In the genomic region with DNA sequence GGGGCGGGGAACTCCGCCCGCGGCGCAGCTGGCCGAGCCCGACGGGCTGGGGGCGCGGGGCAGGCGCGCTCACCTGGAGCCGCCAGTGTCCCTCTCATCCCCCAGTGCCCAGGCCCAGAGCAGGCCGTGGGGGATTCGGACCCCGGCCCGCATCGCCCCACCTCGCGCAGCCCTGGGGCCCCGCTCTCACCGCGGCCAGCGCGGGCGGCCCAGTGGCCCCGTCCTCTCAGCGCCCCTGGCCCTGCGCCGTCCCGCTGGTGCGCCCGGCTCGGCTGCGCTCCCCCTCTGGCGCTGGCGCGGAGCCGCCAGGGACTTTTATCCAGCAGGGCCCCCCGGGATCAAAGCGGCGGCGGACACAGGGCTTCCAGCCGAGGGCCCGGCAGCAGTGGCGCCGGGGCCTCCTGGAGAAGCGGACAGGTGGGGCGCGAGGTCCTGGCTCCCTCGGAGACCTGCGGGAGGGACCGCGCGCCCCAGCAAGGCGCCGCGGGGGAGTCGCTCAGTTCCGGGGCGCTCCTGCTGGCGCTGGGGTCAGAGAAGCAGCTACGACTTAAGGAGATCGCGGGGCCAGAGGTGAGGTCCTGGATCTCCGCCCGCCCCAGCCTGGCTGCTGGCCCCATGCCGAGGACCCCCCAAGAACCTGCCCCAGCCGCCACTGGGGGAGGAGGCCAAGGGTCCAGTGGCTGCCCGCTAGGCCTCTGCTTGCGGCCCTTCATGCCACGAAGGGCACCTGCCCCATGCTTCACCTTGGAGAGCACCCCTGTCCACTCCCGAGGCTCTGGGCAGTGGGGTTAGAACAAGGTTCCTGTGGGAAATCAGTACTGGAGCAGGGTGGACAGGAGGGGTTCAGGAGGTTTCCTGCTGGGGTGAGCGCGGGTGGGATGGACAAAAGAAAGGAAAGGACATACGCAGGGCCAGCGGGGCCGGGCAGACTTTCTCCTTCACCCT, we compare ENCODE assay signal across 1 cellular context.
TF ChIP-seq lines count a peak whose summit lies in the region.

No MANE protein-coding gene starts in this region.

TF ChIP-seq in HepG2, 621 proteins besides CTCF, POLR2A, EP300 and RAD21 (continued from another document and continues in another):
- TF ChIP-seq IKZF5 (CRISPR knock-in tag; IDR thresholded peaks at IDR 0.05) (no peak; the same call in 1 of the 2 replicates), ZNF777 (CRISPR knock-in tag; IDR thresholded peaks at IDR 0.05) (0 out of 2 replicates have a peak, but pooled peaks have one; percentile 57), PCBP1 (IDR thresholded peaks at IDR 0.05; ENCODE audit: borderline replicate concordance, low read depth, low read length) (0 out of 2 replicates have a peak, but pooled peaks have one; percentile 10), ZFP82 (CRISPR knock-in tag; IDR thresholded peaks at IDR 0.05; ENCODE audit: borderline replicate concordance) (no peak), THRA (CRISPR knock-in tag; IDR thresholded peaks at IDR 0.05; ENCODE audit: borderline replicate concordance) (0 out of 2 replicates have a peak, but pooled peaks have one; percentile 9), IKZF4 (CRISPR knock-in tag; IDR thresholded peaks at IDR 0.05; ENCODE audit: borderline replicate concordance, low read depth, not compliant biosample characterization) (peak; percentile 62), FIP1L1 (IDR thresholded peaks at IDR 0.05; ENCODE audit: borderline replicate concordance, insufficient read depth, low read depth, low read length) (no peak), PAX8 (CRISPR knock-in tag; IDR thresholded peaks at IDR 0.05; ENCODE audit: borderline replicate concordance) (no peak), RFXAP (CRISPR knock-in tag; IDR thresholded peaks at IDR 0.05; ENCODE audit: borderline replicate concordance) (0 out of 2 replicates have a peak, but pooled peaks have one; percentile 12), HIVEP1 (CRISPR knock-in tag; IDR thresholded peaks at IDR 0.05) (peak; percentile 73; the same call in 1 of the 2 replicates), ZNF766 (CRISPR knock-in tag; IDR thresholded peaks at IDR 0.05; ENCODE audit: borderline replicate concordance) (0 out of 2 replicates have a peak, but pooled peaks have one; percentile 18), SMAD1 (CRISPR knock-in tag; IDR thresholded peaks at IDR 0.05; ENCODE audit: borderline replicate concordance, low read depth) (peak; percentile 16; the same call in 1 of the 2 replicates), MED1 (CRISPR knock-in tag; IDR thresholded peaks at IDR 0.05) (peak; percentile 28), ASH2L (IDR thresholded peaks at IDR 0.05; ENCODE audit: insufficient read length, low read depth, low read length) (peak; percentile 6), ZMAT3 (CRISPR knock-in tag; conservative IDR thresholded peaks at IDR 0.05) (no peak), FOXK1 (CRISPR knock-in tag; IDR thresholded peaks at IDR 0.05; ENCODE audit: borderline replicate concordance, low read depth) (0 out of 2 replicates have a peak, but pooled peaks have one; percentile 12), KLF15 (CRISPR knock-in tag; IDR thresholded peaks at IDR 0.05; ENCODE audit: borderline replicate concordance) (no peak), HNRNPL (IDR thresholded peaks at IDR 0.05; ENCODE audit: low read depth, low read length) (peak; percentile 84), TFAP4 (IDR thresholded peaks at IDR 0.05; ENCODE audit: borderline replicate concordance, low read depth) (peak; percentile 39; the same call in 1 of the 2 replicates), ZNF101 (CRISPR knock-in tag; IDR thresholded peaks at IDR 0.05; ENCODE audit: borderline replicate concordance, low read depth) (no peak), HDAC1 (CRISPR knock-in tag; IDR thresholded peaks at IDR 0.05) (peak; percentile 34; the same call in 1 of the 2 replicates), RBFOX2 (IDR thresholded peaks at IDR 0.05; ENCODE audit: low read depth, low read length) (peak; percentile 89), ZFP91 (CRISPR knock-in tag; IDR thresholded peaks at IDR 0.05; ENCODE audit: borderline replicate concordance) (0 out of 2 replicates have a peak, but pooled peaks have one; percentile 49), MAZ (IDR thresholded peaks at IDR 0.05; ENCODE audit: borderline replicate concordance, low read depth, low read length) (no peak), MAZ (CRISPR knock-in tag; IDR thresholded peaks at IDR 0.05; ENCODE audit: low read depth) (0 out of 2 replicates have a peak, but pooled peaks have one; percentile 50), TBX2 (CRISPR knock-in tag; IDR thresholded peaks at IDR 0.05; ENCODE audit: borderline replicate concordance) (peak; percentile 15; the same call in 1 of the 2 replicates), ZNF614 (CRISPR knock-in tag; IDR thresholded peaks at IDR 0.05; ENCODE audit: borderline replicate concordance) (peak; percentile 14; the same call in 1 of the 2 replicates), POLR2AphosphoS5 (IDR thresholded peaks at IDR 0.05; ENCODE audit: low read depth, low read length) (peak; percentile 18), PAWR (CRISPR knock-in tag; IDR thresholded peaks at IDR 0.05; ENCODE audit: borderline replicate concordance) (no peak), TEAD3 (CRISPR knock-in tag; optimal IDR thresholded peaks at IDR 0.05; ENCODE audit: borderline replicate concordance) (no peak), ZSCAN9 (CRISPR knock-in tag; IDR thresholded peaks at IDR 0.05; ENCODE audit: borderline replicate concordance) (0 out of 2 replicates have a peak, but pooled peaks have one; percentile 19), GATAD2A (CRISPR knock-in tag; IDR thresholded peaks at IDR 0.05) (no peak), KLF12 (CRISPR knock-in tag; IDR thresholded peaks at IDR 0.05; ENCODE audit: borderline replicate concordance) (peak; percentile 70; the same call in 1 of the 2 replicates), REL (CRISPR knock-in tag; conservative IDR thresholded peaks at IDR 0.05) (no peak), ZNF138 (CRISPR knock-in tag; IDR thresholded peaks at IDR 0.05; ENCODE audit: low read depth) (0 out of 2 replicates have a peak, but pooled peaks have one; percentile 40), ZNF274 (CRISPR knock-in tag; IDR thresholded peaks at IDR 0.05) (peak; percentile 62; the same call in 1 of the 2 replicates), SPEN (CRISPR knock-in tag; IDR thresholded peaks at IDR 0.05; ENCODE audit: low read depth) (peak; percentile 12; the same call in 1 of the 2 replicates), THYN1 (CRISPR knock-in tag; IDR thresholded peaks at IDR 0.05; ENCODE audit: borderline replicate concordance, low read depth) (no peak), SAP130 (CRISPR knock-in tag; IDR thresholded peaks at IDR 0.05; ENCODE audit: low read depth) (peak; percentile 34), POLR2G (IDR thresholded peaks at IDR 0.05; ENCODE audit: low read depth, low read length) (peak; percentile 29; the same call in 1 of the 2 replicates), AKAP8 (CRISPR knock-in tag; IDR thresholded peaks at IDR 0.05) (peak; percentile 70), ZFX (CRISPR knock-in tag; IDR thresholded peaks at IDR 0.05; ENCODE audit: low read depth) (0 out of 2 replicates have a peak, but pooled peaks have one; percentile 18), ZNF383 (CRISPR knock-in tag; IDR thresholded peaks at IDR 0.05; ENCODE audit: borderline replicate concordance) (no peak), ZC3H13 (CRISPR knock-in tag; IDR thresholded peaks at IDR 0.05) (peak; percentile 45; the same call in 1 of the 2 replicates), ZBTB37 (CRISPR knock-in tag; IDR thresholded peaks at IDR 0.05) (peak; percentile 63; the same call in 1 of the 2 replicates)
- TF ChIP-seq, protein P1, sequence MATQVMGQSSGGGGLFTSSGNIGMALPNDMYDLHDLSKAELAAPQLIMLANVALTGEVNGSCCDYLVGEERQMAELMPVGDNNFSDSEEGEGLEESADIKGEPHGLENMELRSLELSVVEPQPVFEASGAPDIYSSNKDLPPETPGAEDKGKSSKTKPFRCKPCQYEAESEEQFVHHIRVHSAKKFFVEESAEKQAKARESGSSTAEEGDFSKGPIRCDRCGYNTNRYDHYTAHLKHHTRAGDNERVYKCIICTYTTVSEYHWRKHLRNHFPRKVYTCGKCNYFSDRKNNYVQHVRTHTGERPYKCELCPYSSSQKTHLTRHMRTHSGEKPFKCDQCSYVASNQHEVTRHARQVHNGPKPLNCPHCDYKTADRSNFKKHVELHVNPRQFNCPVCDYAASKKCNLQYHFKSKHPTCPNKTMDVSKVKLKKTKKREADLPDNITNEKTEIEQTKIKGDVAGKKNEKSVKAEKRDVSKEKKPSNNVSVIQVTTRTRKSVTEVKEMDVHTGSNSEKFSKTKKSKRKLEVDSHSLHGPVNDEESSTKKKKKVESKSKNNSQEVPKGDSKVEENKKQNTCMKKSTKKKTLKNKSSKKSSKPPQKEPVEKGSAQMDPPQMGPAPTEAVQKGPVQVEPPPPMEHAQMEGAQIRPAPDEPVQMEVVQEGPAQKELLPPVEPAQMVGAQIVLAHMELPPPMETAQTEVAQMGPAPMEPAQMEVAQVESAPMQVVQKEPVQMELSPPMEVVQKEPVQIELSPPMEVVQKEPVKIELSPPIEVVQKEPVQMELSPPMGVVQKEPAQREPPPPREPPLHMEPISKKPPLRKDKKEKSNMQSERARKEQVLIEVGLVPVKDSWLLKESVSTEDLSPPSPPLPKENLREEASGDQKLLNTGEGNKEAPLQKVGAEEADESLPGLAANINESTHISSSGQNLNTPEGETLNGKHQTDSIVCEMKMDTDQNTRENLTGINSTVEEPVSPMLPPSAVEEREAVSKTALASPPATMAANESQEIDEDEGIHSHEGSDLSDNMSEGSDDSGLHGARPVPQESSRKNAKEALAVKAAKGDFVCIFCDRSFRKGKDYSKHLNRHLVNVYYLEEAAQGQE (IDR thresholded peaks at IDR 0.05; ENCODE audit: borderline replicate concordance in 1 of 2, low read depth in 1 of 2, low read length in 2 of 2): peak in 1 of 2 experiments; percentile 68; a peak in 2 of 4 replicates
- TF ChIP-seq, protein P2, sequence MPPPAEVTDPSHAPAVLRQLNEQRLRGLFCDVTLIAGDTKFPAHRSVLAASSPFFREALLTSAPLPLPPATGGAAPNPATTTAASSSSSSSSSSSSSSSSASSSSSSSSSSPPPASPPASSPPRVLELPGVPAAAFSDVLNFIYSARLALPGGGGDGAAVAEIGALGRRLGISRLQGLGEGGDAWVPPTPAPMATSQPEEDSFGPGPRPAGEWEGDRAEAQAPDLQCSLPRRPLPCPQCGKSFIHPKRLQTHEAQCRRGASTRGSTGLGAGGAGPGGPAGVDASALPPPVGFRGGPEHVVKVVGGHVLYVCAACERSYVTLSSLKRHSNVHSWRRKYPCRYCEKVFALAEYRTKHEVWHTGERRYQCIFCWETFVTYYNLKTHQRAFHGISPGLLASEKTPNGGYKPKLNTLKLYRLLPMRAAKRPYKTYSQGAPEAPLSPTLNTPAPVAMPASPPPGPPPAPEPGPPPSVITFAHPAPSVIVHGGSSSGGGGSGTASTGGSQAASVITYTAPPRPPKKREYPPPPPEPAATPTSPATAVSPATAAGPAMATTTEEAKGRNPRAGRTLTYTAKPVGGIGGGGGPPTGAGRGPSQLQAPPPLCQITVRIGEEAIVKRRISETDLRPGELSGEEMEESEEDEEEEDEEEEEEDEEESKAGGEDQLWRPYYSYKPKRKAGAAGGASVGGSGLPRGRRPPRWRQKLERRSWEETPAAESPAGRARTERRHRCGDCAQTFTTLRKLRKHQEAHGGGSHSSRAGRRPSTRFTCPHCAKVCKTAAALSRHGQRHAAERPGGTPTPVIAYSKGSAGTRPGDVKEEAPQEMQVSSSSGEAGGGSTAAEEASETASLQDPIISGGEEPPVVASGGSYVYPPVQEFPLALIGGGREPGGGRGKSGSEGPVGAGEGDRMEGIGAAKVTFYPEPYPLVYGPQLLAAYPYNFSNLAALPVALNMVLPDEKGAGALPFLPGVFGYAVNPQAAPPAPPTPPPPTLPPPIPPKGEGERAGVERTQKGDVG (CRISPR knock-in tag; IDR thresholded peaks at IDR 0.05; ENCODE audit: borderline replicate concordance): no peak
